11 cellular contexts compared by ENCODE assay signal in genomic region chr10:2761971-2762370, GRCh38.
"Had no signal": no experiment of that assay in that cellular context is flagged by ENCODE, and none has a peak within 500 bp of the region (broad histone marks: within the 10 kb centered on the region; RNA-seq: fewer than 3 reads in every experiment).

No MANE protein-coding gene starts in this region.

- H3K4me3 Mint-ChIP-seq: GM23338, H9, HFFc6 had no signal

- H3K9me3 ChIP-seq: HAP-1 had no signal

- DNase-seq: GM23248, GOT3, H7, H9, HCEC 1CT, HFFc6 had no signal

- H3K4me3 ChIP-seq: GM23248, GM23338, HAP-1 had no signal

- H3K4me1 Mint-ChIP-seq: GM23338, H9 had no signal

- H3K36me3 ChIP-seq: HAP-1 had no signal

- H3K4me1 ChIP-seq: HAP-1 had no signal

- H3K27ac ChIP-seq: GM23248 had no signal

- H3K27ac Mint-ChIP-seq: GM23338, H9, HFFc6 had no signal

- FAIRE-seq: H1, H54 had no signal

- H3K9me3 Mint-ChIP-seq: H9 had no signal

- H3K9ac ChIP-seq: GM23248 had no signal

- H2AFZ ChIP-seq: GM23248 had no signal

- H3K4me2 ChIP-seq: GM23338 had no signal

- ATAC-seq: GM23338, HCT116 had no signal
